18 cellular contexts compared by ENCODE assay signal in genomic region chr15:63941698-63942465, GRCh38.
DNase-seq lines count a peak whose midpoint lies in the region; ATAC-seq and TF ChIP-seq lines count a peak whose summit lies in the region.
"Had no signal": no experiment of that assay in that cellular context is flagged by ENCODE, and none has a peak within 500 bp of the region (broad histone marks: within the 10 kb centered on the region; RNA-seq: fewer than 3 reads in every experiment).

No MANE protein-coding gene starts in this region.

- WGBS in esophagus muscularis mucosa = 90% methylated on average over 7 of the region's 7 CpGs

- intact Hi-C loops in cardiac septum (cut with DNase I) (no loop called here), left cardiac atrium (cut with DNase I) (loop anchor here (10.0 kb wide), 1 partner anchor 103 kb away; the partner anchor contains the start of gene DAPK2 (in 2 of the 2)), esophagus muscularis mucosa (cut with DNase I) (no loop called here), upper lobe of right lung (cut with DNase I) (no loop called here)

- H3K9me3 Mint-ChIP-seq in nephron progenitor cell = no peaks in the 10 kb centered on the region

- TF ChIP-seq CTCF in esophagus muscularis mucosa (IDR thresholded peaks at IDR 0.05) = no peak
- no peak for TF ChIP-seq CTCF in nephron progenitor cell (IDR thresholded peaks at IDR 0.05)
- no peak for TF ChIP-seq CTCF in upper lobe of right lung (IDR thresholded peaks at IDR 0.05)

- ATAC-seq in left cardiac atrium (no peak), upper lobe of right lung (no peak)
- ATAC-seq: PC-3 had no signal

- H3K27ac Mint-ChIP-seq in nephron progenitor cell = peak overlapping the region; percentile 68

- no peaks in the 10 kb centered on the region for H3K9me3 ChIP-seq in esophagus muscularis mucosa
- no peaks in the 10 kb centered on the region for H3K9me3 ChIP-seq in upper lobe of right lung

- peaks cover 13% of the 10 kb centered on the region for H3K27me3 Mint-ChIP-seq in nephron progenitor cell (ENCODE audit: low read depth, poor library complexity)

- H3K36me3 ChIP-seq in esophagus muscularis mucosa (no peaks in the 10 kb centered on the region), upper lobe of right lung (no peaks in the 10 kb centered on the region)
- H3K36me3 ChIP-seq: cardiac muscle cell had no signal

- no peak for TF ChIP-seq POLR2A in esophagus muscularis mucosa (IDR thresholded peaks at IDR 0.05; ENCODE audit: low read depth)

- H3K4me3 ChIP-seq in esophagus muscularis mucosa (no peak overlapping the region), upper lobe of right lung (no peak overlapping the region)
- H3K4me3 ChIP-seq: cardiac muscle cell, hepatocyte, SK-N-MC had no signal

- DNase-seq in cardiac septum (ENCODE audit: low spot score) (peak; percentile 43), left cardiac atrium (no peak), esophagus muscularis mucosa (ENCODE audit: extremely low spot score) (peak; percentile 66), nephron progenitor cell (no peak), upper lobe of right lung (no peak), NCI-H510A (lab: John Stamatoyannopoulos, UW) (no peak), globus pallidus (ENCODE audit: low spot score) (no peak), dedifferentiated amniotic fluid mesenchymal stem cell (ENCODE audit: extremely low spot score) (no peak)
- DNase-seq: ACHN; activated CD4-positive, alpha-beta T cell treated with anti-CD3 and anti-CD28 coated beads, Interleukin-2, amount 50 U/mL, for 1 hour; effector memory CD4-positive, alpha-beta T cell; NCI-H2107; PC-3; small intestine had no signal

- H3K27me3 ChIP-seq in esophagus muscularis mucosa (no peaks in the 10 kb centered on the region), upper lobe of right lung (no peaks in the 10 kb centered on the region)
- H3K27me3 ChIP-seq: cardiac muscle cell, hepatocyte had no signal

- H3K36me3 Mint-ChIP-seq in nephron progenitor cell (ENCODE audit: low read depth) = no peaks in the 10 kb centered on the region

- peaks cover 19% of the 10 kb centered on the region for H3K4me1 Mint-ChIP-seq in nephron progenitor cell

- no peak for TF ChIP-seq EP300 in esophagus muscularis mucosa (IDR thresholded peaks at IDR 0.05)

- H3K4me1 ChIP-seq in esophagus muscularis mucosa (peaks cover 23 to 42% (median 32%) of the 10 kb centered on the region in 4 donors), upper lobe of right lung (peaks cover 50% of the 10 kb centered on the region)
- H3K4me1 ChIP-seq: parathyroid adenoma had no signal

- H3K27ac ChIP-seq in esophagus muscularis mucosa (replicated peaks in 1 of 4) (no peak overlapping the region), upper lobe of right lung (peak overlapping the region; percentile 58)
- H3K27ac ChIP-seq: cardiac muscle cell, hepatocyte, parathyroid adenoma, SK-N-MC had no signal

- H3K4me3 Mint-ChIP-seq in nephron progenitor cell = no peak overlapping the region

Comparison
In these comparisons a context has a peak if more than half of its experiments do, and no peak if none do; other contexts are left out.
1. DNase-seq: peak in cardiac septum (single experiment) and esophagus muscularis mucosa (single experiment); none in left cardiac atrium (single experiment), nephron progenitor cell (single experiment), upper lobe of right lung (single experiment), NCI-H510A (single experiment), globus pallidus (single experiment) and dedifferentiated amniotic fluid mesenchymal stem cell (single experiment).
2. intact Hi-C loops: an anchor here in left cardiac atrium (10.0 kb wide); none called in cardiac septum, esophagus muscularis mucosa and upper lobe of right lung.